ENCODE assay signal across 17 cellular contexts in genomic region chr9:135968601-135969000, GRCh38.
"Had no signal": no experiment of that assay in that cellular context is flagged by ENCODE, and none has a peak within 500 bp of the region (broad histone marks: within the 10 kb centered on the region; RNA-seq: fewer than 3 reads in every experiment).

No MANE protein-coding gene starts in this region.

- H3K4me3 Mint-ChIP-seq: activated CD4-positive, alpha-beta memory T cell treated with anti-CD3 and anti-CD28 coated beads, Interleukin-2, amount 10 ng/mL, durations not matched to agents 7 days and 5 days; activated naive CD4-positive, alpha-beta T cell treated with anti-CD3 and anti-CD28 coated beads, Interleukin-2, amount 50 U/mL, for 24 hours; activated T-cell treated with anti-CD3 and anti-CD28 coated beads, Interleukin-2, amount 50 U/mL, for 4 hours; naive B cell; stimulated activated naive CD8-positive, alpha-beta T cell treated with anti-CD3 and anti-CD28 coated beads, Interleukin-15, Interleukin-2, amounts not matched to agents 100 ng/mL and 50 ng/mL, for 24 hours had no signal

- H3K36me3 Mint-ChIP-seq: activated naive CD4-positive, alpha-beta T cell treated with anti-CD3 and anti-CD28 coated beads, Interleukin-2, amount 50 U/mL, for 24 hours; naive B cell had no signal

- H3K79me2 ChIP-seq: parathyroid adenoma had no signal

- FAIRE-seq: endometrium had no signal

- H3K9me3 Mint-ChIP-seq: activated CD4-positive, alpha-beta memory T cell treated with anti-CD3 and anti-CD28 coated beads, Interleukin-2, amount 10 ng/mL, durations not matched to agents 7 days and 5 days; activated naive CD4-positive, alpha-beta T cell treated with anti-CD3 and anti-CD28 coated beads, Interleukin-2, amount 50 U/mL, for 24 hours; activated T-cell treated with anti-CD3 and anti-CD28 coated beads, Interleukin-2, amount 50 U/mL, for 4 hours; naive B cell; stimulated activated naive CD8-positive, alpha-beta T cell treated with anti-CD3 and anti-CD28 coated beads, Interleukin-15, Interleukin-2, amounts not matched to agents 100 ng/mL and 50 ng/mL, for 24 hours had no signal

- H3K4me1 ChIP-seq: parathyroid adenoma had no signal

- DNase-seq: activated CD4-positive, alpha-beta memory T cell treated with anti-CD3 and anti-CD28 coated beads, Interleukin-2, amount 10 ng/mL, durations not matched to agents 7 days and 5 days; activated CD4-positive, alpha-beta T cell treated with anti-CD3 and anti-CD28 coated beads for 4 hours; activated effector memory CD4-positive, alpha-beta T cell treated with anti-CD3 and anti-CD28 coated beads, Interleukin-2, amount 50 U/mL, for 16 hours; activated T-cell treated with anti-CD3 and anti-CD28 coated beads, Interleukin-2, amount 50 U/mL, for 4 hours; hypothalamus; mammary epithelial cell; naive B cell; stimulated activated CD4-positive, alpha-beta T cell treated with anti-CD3 and anti-CD28 coated beads, Interleukin-4, amount 100 ng/mL, for 4 hours; stimulated activated CD8-positive, alpha-beta memory T cell treated with anti-CD3 and anti-CD28 coated beads, Interleukin-4, amount 100 ng/mL, for 48 hours; T-helper 2 cell had no signal

- H2AFZ ChIP-seq: parathyroid adenoma had no signal

- H3K4me3 ChIP-seq: thoracic aorta had no signal

- H3K36me3 ChIP-seq: neutrophil, thoracic aorta had no signal

- ATAC-seq: esophagus mucosa had no signal

- H3K27ac ChIP-seq: neutrophil, parathyroid adenoma, thoracic aorta had no signal

- H3K27ac Mint-ChIP-seq: activated CD4-positive, alpha-beta memory T cell treated with anti-CD3 and anti-CD28 coated beads, Interleukin-2, amount 10 ng/mL, durations not matched to agents 7 days and 5 days; activated naive CD4-positive, alpha-beta T cell treated with anti-CD3 and anti-CD28 coated beads, Interleukin-2, amount 50 U/mL, for 24 hours had no signal

- H3K9me3 ChIP-seq: neutrophil, thoracic aorta had no signal

- H3K9ac ChIP-seq: parathyroid adenoma had no signal

- H3K27me3 Mint-ChIP-seq: activated naive CD4-positive, alpha-beta T cell treated with anti-CD3 and anti-CD28 coated beads, Interleukin-2, amount 50 U/mL, for 24 hours had no signal
